Comparison of ENCODE assay signal across 1 cellular context in the genomic region with DNA sequence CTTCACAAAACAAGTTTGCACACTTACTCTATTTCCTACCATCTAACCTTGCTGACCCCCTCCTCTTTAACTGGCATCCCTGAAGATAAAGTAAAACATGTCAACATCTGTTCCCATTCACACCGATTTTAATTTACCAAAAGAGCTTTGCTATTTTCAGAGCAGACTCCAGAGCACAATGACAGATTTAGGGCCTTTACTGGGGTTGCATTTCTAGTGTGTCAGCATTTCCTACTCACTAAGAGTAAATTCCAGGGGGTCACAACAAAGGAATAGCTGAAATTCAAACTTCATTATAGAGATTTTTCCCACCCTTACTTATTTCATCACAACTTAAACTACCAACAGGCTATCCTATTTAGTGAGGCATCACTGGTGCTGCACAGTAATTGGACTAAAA.
TF ChIP-seq lines count a peak whose summit lies in the region.

No MANE protein-coding gene starts in this region.

TF ChIP-seq in GM23338, 12 proteins besides CTCF, POLR2A, EP300 and RAD21 (continued from another document):
- TF ChIP-seq, protein P1, sequence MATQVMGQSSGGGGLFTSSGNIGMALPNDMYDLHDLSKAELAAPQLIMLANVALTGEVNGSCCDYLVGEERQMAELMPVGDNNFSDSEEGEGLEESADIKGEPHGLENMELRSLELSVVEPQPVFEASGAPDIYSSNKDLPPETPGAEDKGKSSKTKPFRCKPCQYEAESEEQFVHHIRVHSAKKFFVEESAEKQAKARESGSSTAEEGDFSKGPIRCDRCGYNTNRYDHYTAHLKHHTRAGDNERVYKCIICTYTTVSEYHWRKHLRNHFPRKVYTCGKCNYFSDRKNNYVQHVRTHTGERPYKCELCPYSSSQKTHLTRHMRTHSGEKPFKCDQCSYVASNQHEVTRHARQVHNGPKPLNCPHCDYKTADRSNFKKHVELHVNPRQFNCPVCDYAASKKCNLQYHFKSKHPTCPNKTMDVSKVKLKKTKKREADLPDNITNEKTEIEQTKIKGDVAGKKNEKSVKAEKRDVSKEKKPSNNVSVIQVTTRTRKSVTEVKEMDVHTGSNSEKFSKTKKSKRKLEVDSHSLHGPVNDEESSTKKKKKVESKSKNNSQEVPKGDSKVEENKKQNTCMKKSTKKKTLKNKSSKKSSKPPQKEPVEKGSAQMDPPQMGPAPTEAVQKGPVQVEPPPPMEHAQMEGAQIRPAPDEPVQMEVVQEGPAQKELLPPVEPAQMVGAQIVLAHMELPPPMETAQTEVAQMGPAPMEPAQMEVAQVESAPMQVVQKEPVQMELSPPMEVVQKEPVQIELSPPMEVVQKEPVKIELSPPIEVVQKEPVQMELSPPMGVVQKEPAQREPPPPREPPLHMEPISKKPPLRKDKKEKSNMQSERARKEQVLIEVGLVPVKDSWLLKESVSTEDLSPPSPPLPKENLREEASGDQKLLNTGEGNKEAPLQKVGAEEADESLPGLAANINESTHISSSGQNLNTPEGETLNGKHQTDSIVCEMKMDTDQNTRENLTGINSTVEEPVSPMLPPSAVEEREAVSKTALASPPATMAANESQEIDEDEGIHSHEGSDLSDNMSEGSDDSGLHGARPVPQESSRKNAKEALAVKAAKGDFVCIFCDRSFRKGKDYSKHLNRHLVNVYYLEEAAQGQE (IDR thresholded peaks at IDR 0.05; ENCODE audit: unreplicated experiment) = no peak
- TF ChIP-seq, protein P2, sequence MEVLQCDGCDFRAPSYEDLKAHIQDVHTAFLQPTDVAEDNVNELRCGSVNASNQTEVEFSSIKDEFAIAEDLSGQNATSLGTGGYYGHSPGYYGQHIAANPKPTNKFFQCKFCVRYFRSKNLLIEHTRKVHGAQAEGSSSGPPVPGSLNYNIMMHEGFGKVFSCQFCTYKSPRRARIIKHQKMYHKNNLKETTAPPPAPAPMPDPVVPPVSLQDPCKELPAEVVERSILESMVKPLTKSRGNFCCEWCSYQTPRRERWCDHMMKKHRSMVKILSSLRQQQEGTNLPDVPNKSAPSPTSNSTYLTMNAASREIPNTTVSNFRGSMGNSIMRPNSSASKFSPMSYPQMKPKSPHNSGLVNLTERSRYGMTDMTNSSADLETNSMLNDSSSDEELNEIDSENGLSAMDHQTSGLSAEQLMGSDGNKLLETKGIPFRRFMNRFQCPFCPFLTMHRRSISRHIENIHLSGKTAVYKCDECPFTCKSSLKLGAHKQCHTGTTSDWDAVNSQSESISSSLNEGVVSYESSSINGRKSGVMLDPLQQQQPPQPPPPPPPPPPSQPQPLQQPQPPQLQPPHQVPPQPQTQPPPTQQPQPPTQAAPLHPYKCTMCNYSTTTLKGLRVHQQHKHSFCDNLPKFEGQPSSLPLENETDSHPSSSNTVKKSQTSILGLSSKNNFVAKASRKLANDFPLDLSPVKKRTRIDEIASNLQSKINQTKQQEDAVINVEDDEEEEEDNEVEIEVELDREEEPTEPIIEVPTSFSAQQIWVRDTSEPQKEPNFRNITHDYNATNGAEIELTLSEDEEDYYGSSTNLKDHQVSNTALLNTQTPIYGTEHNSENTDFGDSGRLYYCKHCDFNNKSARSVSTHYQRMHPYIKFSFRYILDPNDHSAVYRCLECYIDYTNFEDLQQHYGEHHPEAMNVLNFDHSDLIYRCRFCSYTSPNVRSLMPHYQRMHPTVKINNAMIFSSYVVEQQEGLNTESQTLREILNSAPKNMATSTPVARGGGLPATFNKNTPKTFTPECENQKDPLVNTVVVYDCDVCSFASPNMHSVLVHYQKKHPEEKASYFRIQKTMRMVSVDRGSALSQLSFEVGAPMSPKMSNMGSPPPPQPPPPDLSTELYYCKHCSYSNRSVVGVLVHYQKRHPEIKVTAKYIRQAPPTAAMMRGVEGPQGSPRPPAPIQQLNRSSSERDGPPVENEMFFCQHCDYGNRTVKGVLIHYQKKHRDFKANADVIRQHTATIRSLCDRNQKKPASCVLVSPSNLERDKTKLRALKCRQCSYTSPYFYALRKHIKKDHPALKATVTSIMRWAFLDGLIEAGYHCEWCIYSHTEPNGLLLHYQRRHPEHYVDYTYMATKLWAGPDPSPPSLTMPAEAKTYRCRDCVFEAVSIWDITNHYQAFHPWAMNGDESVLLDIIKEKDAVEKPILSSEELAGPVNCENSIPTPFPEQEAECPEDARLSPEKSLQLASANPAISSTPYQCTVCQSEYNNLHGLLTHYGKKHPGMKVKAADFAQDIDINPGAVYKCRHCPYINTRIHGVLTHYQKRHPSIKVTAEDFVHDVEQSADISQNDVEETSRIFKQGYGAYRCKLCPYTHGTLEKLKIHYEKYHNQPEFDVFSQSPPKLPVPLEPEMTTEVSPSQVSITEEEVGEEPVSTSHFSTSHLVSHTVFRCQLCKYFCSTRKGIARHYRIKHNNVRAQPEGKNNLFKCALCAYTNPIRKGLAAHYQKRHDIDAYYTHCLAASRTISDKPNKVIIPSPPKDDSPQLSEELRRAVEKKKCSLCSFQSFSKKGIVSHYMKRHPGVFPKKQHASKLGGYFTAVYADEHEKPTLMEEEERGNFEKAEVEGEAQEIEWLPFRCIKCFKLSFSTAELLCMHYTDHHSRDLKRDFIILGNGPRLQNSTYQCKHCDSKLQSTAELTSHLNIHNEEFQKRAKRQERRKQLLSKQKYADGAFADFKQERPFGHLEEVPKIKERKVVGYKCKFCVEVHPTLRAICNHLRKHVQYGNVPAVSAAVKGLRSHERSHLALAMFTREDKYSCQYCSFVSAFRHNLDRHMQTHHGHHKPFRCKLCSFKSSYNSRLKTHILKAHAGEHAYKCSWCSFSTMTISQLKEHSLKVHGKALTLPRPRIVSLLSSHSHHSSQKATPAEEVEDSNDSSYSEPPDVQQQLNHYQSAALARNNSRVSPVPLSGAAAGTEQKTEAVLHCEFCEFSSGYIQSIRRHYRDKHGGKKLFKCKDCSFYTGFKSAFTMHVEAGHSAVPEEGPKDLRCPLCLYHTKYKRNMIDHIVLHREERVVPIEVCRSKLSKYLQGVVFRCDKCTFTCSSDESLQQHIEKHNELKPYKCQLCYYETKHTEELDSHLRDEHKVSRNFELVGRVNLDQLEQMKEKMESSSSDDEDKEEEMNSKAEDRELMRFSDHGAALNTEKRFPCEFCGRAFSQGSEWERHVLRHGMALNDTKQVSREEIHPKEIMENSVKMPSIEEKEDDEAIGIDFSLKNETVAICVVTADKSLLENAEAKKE (CRISPR knock-in tag; IDR thresholded peaks at IDR 0.05) = no peak
- no peak for TF ChIP-seq JUNB (IDR thresholded peaks at IDR 0.05; ENCODE audit: unreplicated experiment)
- no peak for TF ChIP-seq STAT1 (IDR thresholded peaks at IDR 0.05; ENCODE audit: unreplicated experiment)
- TF ChIP-seq POLR2AphosphoS5 (IDR thresholded peaks at IDR 0.05; ENCODE audit: low read depth) = no peak
- TF ChIP-seq, protein P3, sequence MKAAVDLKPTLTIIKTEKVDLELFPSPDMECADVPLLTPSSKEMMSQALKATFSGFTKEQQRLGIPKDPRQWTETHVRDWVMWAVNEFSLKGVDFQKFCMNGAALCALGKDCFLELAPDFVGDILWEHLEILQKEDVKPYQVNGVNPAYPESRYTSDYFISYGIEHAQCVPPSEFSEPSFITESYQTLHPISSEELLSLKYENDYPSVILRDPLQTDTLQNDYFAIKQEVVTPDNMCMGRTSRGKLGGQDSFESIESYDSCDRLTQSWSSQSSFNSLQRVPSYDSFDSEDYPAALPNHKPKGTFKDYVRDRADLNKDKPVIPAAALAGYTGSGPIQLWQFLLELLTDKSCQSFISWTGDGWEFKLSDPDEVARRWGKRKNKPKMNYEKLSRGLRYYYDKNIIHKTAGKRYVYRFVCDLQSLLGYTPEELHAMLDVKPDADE (IDR thresholded peaks at IDR 0.05) = no peak
- TF ChIP-seq CREB1 (CRISPR knock-in tag; IDR thresholded peaks at IDR 0.05; ENCODE audit: low read depth) = no peak
- no peak for TF ChIP-seq EZH2 (IDR thresholded peaks at IDR 0.05; ENCODE audit: low read depth, unreplicated experiment)
